Comparison of ENCODE assay signal across 8 cellular contexts in genomic region chr16:23595951-23596720, GRCh38. TPM values are rescaled to one million over a fixed set of nuclear protein-coding genes. Genes with fewer than 3 reads are reported as not detected.
DNase-seq lines count a peak whose midpoint lies in the region; TF ChIP-seq lines count a peak whose summit lies in the region.

Gene NDUFAB1 (minus strand): TSS chr16:23596316. CDS start chr16:23596290, 26 bp downstream.

- H3K4me3 Mint-ChIP-seq in activated naive CD4-positive, alpha-beta T cell treated with anti-CD3 and anti-CD28 coated beads, Interleukin-2, amount 50 U/mL, for 24 hours = peak within 1 kb of the TSS; percentile 87

- no peaks in the 10 kb centered on the region for H3K27me3 Mint-ChIP-seq in activated naive CD4-positive, alpha-beta T cell treated with anti-CD3 and anti-CD28 coated beads, Interleukin-2, amount 50 U/mL, for 24 hours

- peak within 1 kb of the TSS; percentile 98 for H3K9ac ChIP-seq in SK-N-SH

- H3K4me3 ChIP-seq in HFF-Myc (replicated peaks; ENCODE audit: low read depth, low read length) = peak within 1 kb of the TSS; percentile 92
- H3K4me3 ChIP-seq in SK-N-SH (ENCODE audit: low read depth in 2 of 2, low read length in 1 of 2) = peak within 1 kb of the TSS; percentile 87 to 97
- H3K4me3 ChIP-seq in osteoblast (ENCODE audit: insufficient read depth, low read length) = peak within 1 kb of the TSS; percentile 89
- H3K4me3 ChIP-seq in testis = peak within 1 kb of the TSS; percentile 94 to 98

- H3K36me3 Mint-ChIP-seq in activated naive CD4-positive, alpha-beta T cell treated with anti-CD3 and anti-CD28 coated beads, Interleukin-2, amount 50 U/mL, for 24 hours = peaks cover 4% of the 10 kb centered on the region

- peak within 1 kb of the TSS; percentile 96 for H2AFZ ChIP-seq in SK-N-SH (ENCODE audit: low read depth)
- H2AFZ ChIP-seq in osteoblast (ENCODE audit: low read length) = peak within 1 kb of the TSS; percentile 94

- TF ChIP-seq CTCF in GM10266 (IDR thresholded peaks at IDR 0.05; ENCODE audit: control insufficient read depth, insufficient read depth, low read depth, missing control alignments) (peak; percentile 99), HFF-Myc (IDR thresholded peaks at IDR 0.05; ENCODE audit: low read depth, low read length, missing control alignments) (peak; percentile 99), SK-N-SH (IDR thresholded peaks at IDR 0.05) (peak; percentile 86), osteoblast (IDR thresholded peaks at IDR 0.05; ENCODE audit: extremely low read depth, low read depth, low read length) (peak; percentile 93), testis (IDR thresholded peaks at IDR 0.05) (peak; percentile 100)

- POLR2A ChIA-PET in SK-N-SH (lab: Yijun Ruan, JAX) = no interaction called here

- CTCF ChIA-PET in SK-N-SH (lab: Yijun Ruan, JAX) = interaction anchor here (0.7 to 2.2 kb wide), 18 partner anchors 10 to 82 kb away, joined by 3 to 17 read pairs (median 4); partner anchors contain the start of genes EARS2 and UBFD1

- peak within 1 kb of the TSS; percentile 60 to 78; a peak in 3 of 4 replicates for H3K27ac ChIP-seq in SK-N-SH (ENCODE audit: low read depth in 2 of 2, low read length in 1 of 2)
- H3K27ac ChIP-seq in osteoblast (ENCODE audit: low read depth, low read length) = peak within 1 kb of the TSS; percentile 67
- peak within 1 kb of the TSS; percentile 78 to 79 for H3K27ac ChIP-seq in testis

- no peaks in the 10 kb centered on the region for H3K9me2 ChIP-seq in SK-N-SH

- DNase-seq in GM10266 (ENCODE audit: extremely low spot score) (peak; percentile 93), HFF-Myc (ENCODE audit: extremely low read depth, low read depth) (peak; percentile 30), MV-4-11 (lab: John Stamatoyannopoulos, UW) (peak; percentile 83), SK-N-SH (peak; percentile 93), glomerular visceral epithelial cell (ENCODE audit: extremely low spot score) (peak; percentile 84), osteoblast (ENCODE audit: insufficient read length, low spot score, missing footprints) (peak; percentile 98), testis (peak; percentile 95)

- H3K4me1 Mint-ChIP-seq in activated naive CD4-positive, alpha-beta T cell treated with anti-CD3 and anti-CD28 coated beads, Interleukin-2, amount 50 U/mL, for 24 hours = peaks cover 28% of the 10 kb centered on the region

- no peaks in the 10 kb centered on the region for H3K9me3 Mint-ChIP-seq in activated naive CD4-positive, alpha-beta T cell treated with anti-CD3 and anti-CD28 coated beads, Interleukin-2, amount 50 U/mL, for 24 hours

- H3K36me3 ChIP-seq in SK-N-SH (replicated peaks in 1 of 2; ENCODE audit: control insufficient read depth in 1 of 2, insufficient read depth in 2 of 2, low read length in 1 of 2) = peaks cover 6 to 11% of the 10 kb centered on the region in 2 experiments
- peaks cover 27% of the 10 kb centered on the region for H3K36me3 ChIP-seq in osteoblast (ENCODE audit: insufficient read depth, low read length)
- H3K36me3 ChIP-seq in testis (ENCODE audit: low read depth, missing control alignments) = no peaks in the 10 kb centered on the region

- no peaks in the 10 kb centered on the region for H3K27me3 ChIP-seq in SK-N-SH (ENCODE audit: insufficient read depth)
- no peaks in the 10 kb centered on the region for H3K27me3 ChIP-seq in osteoblast (ENCODE audit: insufficient read depth, low read length)
- no peaks in the 10 kb centered on the region for H3K27me3 ChIP-seq in testis

- peaks cover 0 to 7% of the 10 kb centered on the region in 2 experiments; a peak in 1 of 4 replicates for H3K4me1 ChIP-seq in SK-N-SH (ENCODE audit: control insufficient read depth in 1 of 2, insufficient read depth in 2 of 2, low read depth in 1 of 2, low read length in 1 of 2)
- H3K4me1 ChIP-seq in osteoblast (ENCODE audit: insufficient read depth, low read length) = peaks cover 8% of the 10 kb centered on the region
- peaks cover 12% of the 10 kb centered on the region for H3K4me1 ChIP-seq in testis

- no peak for TF ChIP-seq RAD21 in SK-N-SH (IDR thresholded peaks at IDR 0.05; ENCODE audit: low read length)

- H4K20me1 ChIP-seq in SK-N-SH (ENCODE audit: insufficient read depth) = peaks cover 14% of the 10 kb centered on the region; the same call in 1 of the 2 replicates
- H4K20me1 ChIP-seq in osteoblast (ENCODE audit: insufficient read depth, low read length) = peaks cover 28% of the 10 kb centered on the region

- no peak for TF ChIP-seq POLR2A in testis (IDR thresholded peaks at IDR 0.05)

- H3K27ac Mint-ChIP-seq in activated naive CD4-positive, alpha-beta T cell treated with anti-CD3 and anti-CD28 coated beads, Interleukin-2, amount 50 U/mL, for 24 hours = peak within 1 kb of the TSS; percentile 80

- H3K9me3 ChIP-seq in SK-N-SH (no peaks in the 10 kb centered on the region), osteoblast (ENCODE audit: low read depth, low read length) (no peaks in the 10 kb centered on the region), testis (no peaks in the 10 kb centered on the region)

- 7% methylated on average over 16 of the region's 67 CpGs for WGBS in SK-N-SH (ENCODE audit: low lambda C conversion rate)
- WGBS in testis, 2 donors = 1 to 3% methylated on average over 18 to 52 of the region's 67 CpGs

- H3K4me2 ChIP-seq in SK-N-SH (peak within 1 kb of the TSS; percentile 92), osteoblast (ENCODE audit: insufficient read depth, low read length) (peak within 1 kb of the TSS; percentile 81)

- H3K79me2 ChIP-seq in SK-N-SH (ENCODE audit: insufficient read depth) (peaks cover 50% of the 10 kb centered on the region), osteoblast (ENCODE audit: insufficient read depth, low read length) (peaks cover 48% of the 10 kb centered on the region)

- H3F3A ChIP-seq in SK-N-SH (replicated peaks; ENCODE audit: insufficient read depth) = no peaks in the 10 kb centered on the region

- intact Hi-C loops in testis (cut with DNase I; ENCODE audit: low total_unique reads) = loop anchor here (2.0 kb wide), 1 partner anchor 39 kb away; the partner anchor contains the start of genes EARS2 and UBFD1

- peak in 1 of 2 experiments; percentile 53; a peak in 1 of 4 replicates for TF ChIP-seq EP300 in SK-N-SH (IDR thresholded peaks at IDR 0.05; ENCODE audit: borderline replicate concordance in 1 of 2, low read depth in 1 of 2, low read length in 1 of 2)

TF ChIP-seq in SK-N-SH, 30 proteins besides CTCF, POLR2A, EP300 and RAD21 (continues in another document):
- TF ChIP-seq USF2 (IDR thresholded peaks at IDR 0.05; ENCODE audit: borderline replicate concordance, low read depth, low read length) = no peak
- TF ChIP-seq FOSL2 (IDR thresholded peaks at IDR 0.05; ENCODE audit: borderline replicate concordance, low read depth) = no peak
- TF ChIP-seq RCOR1 (IDR thresholded peaks at IDR 0.05; ENCODE audit: low read length) = peak; percentile 52; the same call in 1 of the 2 replicates
- peak; percentile 81 for TF ChIP-seq POLR2AphosphoS5 (IDR thresholded peaks at IDR 0.05; ENCODE audit: low read depth, low read length)
- no peak for TF ChIP-seq JUND (IDR thresholded peaks at IDR 0.05)
- TF ChIP-seq SIN3A (IDR thresholded peaks at IDR 0.05; ENCODE audit: borderline replicate concordance, low read depth, low read length) = peak; percentile 81; the same call in 1 of the 2 replicates
- TF ChIP-seq TEAD4 (IDR thresholded peaks at IDR 0.05; ENCODE audit: borderline replicate concordance, insufficient read depth) = no peak
- peak; percentile 82 for TF ChIP-seq GABPA (IDR thresholded peaks at IDR 0.05; ENCODE audit: low read depth)
- no peak for TF ChIP-seq MEF2A (IDR thresholded peaks at IDR 0.05; ENCODE audit: borderline replicate concordance, low read depth)
- no peak for TF ChIP-seq GATA2 (CRISPR knock-in tag; IDR thresholded peaks at IDR 0.05)
- no peak for TF ChIP-seq FOXJ3 (CRISPR knock-in tag; IDR thresholded peaks at IDR 0.05)
- no peak for TF ChIP-seq EZH2phosphoT487 (IDR thresholded peaks at IDR 0.05; ENCODE audit: borderline replicate concordance, low read depth)
- TF ChIP-seq ZBTB33 (IDR thresholded peaks at IDR 0.05; ENCODE audit: borderline replicate concordance, low read depth) = no peak
- TF ChIP-seq TCF12 (IDR thresholded peaks at IDR 0.05) = no peak
- peak; percentile 82 for TF ChIP-seq MXI1 (IDR thresholded peaks at IDR 0.05; ENCODE audit: low read depth, low read length)
- TF ChIP-seq NRF1 (IDR thresholded peaks at IDR 0.05; ENCODE audit: low read depth, low read length) = 0 out of 2 replicates have a peak, but pooled peaks have one; percentile 42
- TF ChIP-seq NFIC (IDR thresholded peaks at IDR 0.05; ENCODE audit: borderline replicate concordance) = no peak
- peak; percentile 75 for TF ChIP-seq CHD2 (IDR thresholded peaks at IDR 0.05; ENCODE audit: low read length, partially characterized antibody)
- peak; percentile 43; the same call in 1 of the 2 replicates for TF ChIP-seq RXRA (IDR thresholded peaks at IDR 0.05; ENCODE audit: borderline replicate concordance, low read depth)

RNA-seq across cellular contexts. Expression of gene NDUFAB1, which starts in this region (rescaled TPM):
- polyA plus RNA-seq in SK-N-SH (2012; rRNA removed) = 187 and 191 TPM in 2 replicates
- 205 and 238 TPM in 2 replicates for polyA plus RNA-seq in SK-N-SH (2012; cell fraction: cytosol; rRNA removed)
- 80.8 and 109 TPM in 2 replicates for polyA plus RNA-seq in SK-N-SH (2012; cell fraction: nucleus; rRNA removed)
- total RNA-seq in osteoblast = 43.1 and 50.7 TPM in 2 replicates
- total RNA-seq in testis = 10 to 100 TPM; 65.4 to 79.5 TPM
- polyA plus RNA-seq in testis (ENCODE audit: insufficient read depth, low read depth, low replicate concordance) = 115 TPM

Comparison
In these comparisons a context has a peak if more than half of its experiments do, and no peak if none do; other contexts are left out.
1. Peak in every context shown above with its lines: DNase-seq, H3K4me3 ChIP-seq and H3K27ac ChIP-seq.
2. DNase-seq: peak in every context shown above with its lines; median percentile 98 in osteoblast; 95 in testis; 93 in GM10266; 93 in SK-N-SH; 84 in glomerular visceral epithelial cell; 83 in MV-4-11; 30 in HFF-Myc.